14 cellular contexts compared by ENCODE assay signal in genomic region chrX:6968231-6968630, GRCh38.
"Had no signal": no experiment of that assay in that cellular context is flagged by ENCODE, and none has a peak within 500 bp of the region (broad histone marks: within the 10 kb centered on the region; RNA-seq: fewer than 3 reads in every experiment).

No MANE protein-coding gene starts in this region.

- H3K27ac ChIP-seq: esophagus squamous epithelium, heart left ventricle, tibial nerve had no signal

- H3K36me3 ChIP-seq: esophagus squamous epithelium, heart left ventricle, tibial nerve had no signal

- H3K27ac Mint-ChIP-seq: activated naive CD8-positive, alpha-beta T cell had no signal

- H3K27me3 ChIP-seq: esophagus squamous epithelium, heart left ventricle, tibial nerve had no signal

- H3K4me1 Mint-ChIP-seq: stimulated activated naive B cell treated with anti-CD40 and anti-IgM and Interleukin-4, amounts not matched to agents 10 μg/mL and 1 μg/mL and 100 μg/mL, for 72 hours had no signal

- H3K27me3 Mint-ChIP-seq: activated naive CD8-positive, alpha-beta T cell; stimulated activated naive B cell treated with anti-CD40 and anti-IgM and Interleukin-4, amounts not matched to agents 10 μg/mL and 1 μg/mL and 100 μg/mL, for 72 hours had no signal

- H3K36me3 Mint-ChIP-seq: activated naive CD8-positive, alpha-beta T cell had no signal

- H3K9me3 ChIP-seq: esophagus squamous epithelium had no signal

- DNase-seq: activated CD4-positive, alpha-beta T cell treated with anti-CD3 and anti-CD28 coated beads, Interleukin-2, amount 50 U/mL, for 4 hours; activated CD4-positive, CD25-positive, alpha-beta regulatory T cell treated with anti-CD3 and anti-CD28 coated beads, Interleukin-2, amount 50 U/mL, for 72 hours; activated gamma-delta T cell; activated T-cell treated with anti-CD3 and anti-CD28 coated beads, Interleukin-2, amount 50 U/mL, for 48 hours; amygdala; esophagus squamous epithelium; heart left ventricle; left ventricle myocardium superior; stimulated activated CD4-positive, alpha-beta T cell treated with anti-CD3 and anti-CD28 coated beads, Interleukin-2, amount 100 ng/mL, for 24 hours; stimulated activated naive B cell treated with anti-CD40 and anti-IgM and Interleukin-4, amounts not matched to agents 10 μg/mL and 1 μg/mL and 100 μg/mL, for 72 hours; T-helper 9 cell had no signal

- ATAC-seq: heart left ventricle; left ventricle myocardium superior; sciatic nerve; stimulated activated naive B cell treated with anti-CD40 and anti-IgM and Interleukin-4, amounts not matched to agents 10 μg/mL and 1 μg/mL and 100 μg/mL, for 72 hours had no signal

- H3K4me3 ChIP-seq: esophagus squamous epithelium, heart left ventricle, tibial nerve had no signal

- H3K4me3 Mint-ChIP-seq: activated naive CD8-positive, alpha-beta T cell; stimulated activated naive B cell treated with anti-CD40 and anti-IgM and Interleukin-4, amounts not matched to agents 10 μg/mL and 1 μg/mL and 100 μg/mL, for 72 hours had no signal

- H3K4me1 ChIP-seq: esophagus squamous epithelium, heart left ventricle, tibial nerve had no signal
